19 cellular contexts compared by ENCODE assay signal in the genomic region with DNA sequence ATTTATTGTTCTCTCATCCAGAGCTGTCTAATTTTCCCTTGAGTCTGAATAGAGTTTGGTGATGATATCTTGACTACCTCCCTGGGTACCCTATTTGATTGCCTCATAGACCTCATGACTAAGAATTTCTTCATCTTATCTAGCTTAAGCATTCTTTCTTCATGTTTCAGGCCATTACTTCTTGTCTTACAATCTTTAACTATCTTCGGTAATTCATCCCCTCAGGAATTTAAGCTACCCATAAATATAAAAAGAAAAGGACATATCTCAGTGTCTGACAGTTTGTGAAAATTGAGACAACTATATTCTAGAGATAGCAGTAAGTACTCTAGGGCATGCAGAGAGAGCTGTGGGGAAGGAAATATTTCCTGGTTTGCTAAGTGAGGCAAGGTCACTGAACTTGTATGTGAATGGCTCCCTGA.
A peak's percentile ranks its signal among the peaks of the same experiment; 100 is the strongest.
DNase-seq lines count a peak whose midpoint lies in the region; ATAC-seq and TF ChIP-seq lines count a peak whose summit lies in the region.
"Had no signal": no experiment of that assay in that cellular context is flagged by ENCODE, and none has a peak within 500 bp of the region (broad histone marks: within the 10 kb centered on the region; RNA-seq: fewer than 3 reads in every experiment).

No MANE protein-coding gene starts in this region.

- peaks cover 8% of the 10 kb centered on the region; the same call in 1 of the 2 replicates for H3K9me3 ChIP-seq in PC-3 (ENCODE audit: low read length)
- H3K9me3 ChIP-seq in mammary epithelial cell (replicated peaks; ENCODE audit: insufficient read depth, low read length): peaks cover 11% of the 10 kb centered on the region
- H3K9me3 ChIP-seq in tibial nerve: peaks cover 0 to 20% (median 8%) of the 10 kb centered on the region in 4 donors
- H3K9me3 ChIP-seq: pancreas, uterus had no signal

- H4K20me1 ChIP-seq in PC-3 (ENCODE audit: low read length) (no peaks in the 10 kb centered on the region), mammary epithelial cell (ENCODE audit: insufficient read depth, low read length) (no peaks in the 10 kb centered on the region)

- ATAC-seq in PC-3: no peak
- ATAC-seq: activated CD4-positive, CD25-positive, alpha-beta regulatory T cell treated with anti-CD3 and anti-CD28 coated beads, Interleukin-2, amount 50 U/mL, for 24 hours; lower lobe of right lung; pancreas had no signal

- H3K27ac ChIP-seq in PC-3 (ENCODE audit: low read length) (no peak overlapping the region), mammary epithelial cell (ENCODE audit: insufficient read depth, low read depth, low read length) (no peak overlapping the region), tibial nerve (no peak overlapping the region)
- H3K27ac ChIP-seq: lower lobe of right lung, pancreas, skin epidermis, uterus had no signal

- no peak for TF ChIP-seq POLR2A in tibial nerve (IDR thresholded peaks at IDR 0.05)

- H3K4me2 ChIP-seq in PC-3 (ENCODE audit: low read length) (no peak overlapping the region), mammary epithelial cell (ENCODE audit: insufficient read depth, low read depth, low read length) (no peak overlapping the region)

- DNase-seq in H4 (ENCODE audit: low spot score): peak; percentile 29
- DNase-seq in PC-3: peak; percentile 63
- peak; percentile 69 for DNase-seq in mammary epithelial cell
- DNase-seq in kidney glomerular epithelial cell (lab: John Stamatoyannopoulos, UW): peak; percentile 66
- DNase-seq in SK-N-DZ (ENCODE audit: low spot score): no peak
- no peak for DNase-seq in iPS-NIHi11 (ENCODE audit: low spot score)
- DNase-seq in activated naive CD4-positive, alpha-beta T cell treated with Interleukin-2 at 50 U/mL for 16 hours: no peak
- DNase-seq in tibial nerve (ENCODE audit: low spot score in 2 of 2): no peak
- DNase-seq: CD4-positive, CD25-positive, alpha-beta regulatory T cell; lower lobe of right lung; MM.1S; NCI-H2029; pancreas; SIG-M5; stimulated activated CD4-positive, alpha-beta T cell treated with anti-CD3 and anti-CD28 coated beads, Interleukin-4, amount 100 ng/mL, for 1 hour; T-helper 9 cell; uterus had no signal

- no peaks in the 10 kb centered on the region for H3F3A ChIP-seq in PC-3 (ENCODE audit: low read length, unreplicated experiment)

- H3K4me3 ChIP-seq in PC-3 (ENCODE audit: low read length) (no peak overlapping the region), mammary epithelial cell (replicated peaks in 1 of 3; ENCODE audit: insufficient read depth in 1 of 3, low read depth in 2 of 3, low read length in 3 of 3) (no peak overlapping the region), tibial nerve (no peak overlapping the region)
- H3K4me3 ChIP-seq: lower lobe of right lung, pancreas, skin epidermis, uterus had no signal

- WGBS in mammary epithelial cell (ENCODE audit: low coverage, missing lambda C conversion rate): 0% methylated on average over 1 of the region's 1 CpG
- WGBS in tibial nerve, 2 donors: 47 to 49% methylated on average over 1 of the region's 1 CpG

- H3K9me2 ChIP-seq in PC-3 (replicated peaks; ENCODE audit: low read length): no peaks in the 10 kb centered on the region

- TF ChIP-seq CTCF in PC-3 (conservative IDR thresholded peaks at IDR 0.05; ENCODE audit: low read depth, low read length) (no peak), mammary epithelial cell (conservative IDR thresholded peaks at IDR 0.05 in 1 of 2, IDR thresholded peaks at IDR 0.05 in 1 of 2; ENCODE audit: extremely low read depth in 1 of 2, insufficient read depth in 1 of 2, low read depth in 1 of 2, low read length in 2 of 2) (no peak), tibial nerve (IDR thresholded peaks at IDR 0.05) (no peak)

- H3K27me3 ChIP-seq in PC-3 (ENCODE audit: low read length) (no peaks in the 10 kb centered on the region), mammary epithelial cell (ENCODE audit: insufficient read depth, low read length) (no peaks in the 10 kb centered on the region), tibial nerve (no peaks in the 10 kb centered on the region)
- H3K27me3 ChIP-seq: pancreas, uterus had no signal

- H3K79me2 ChIP-seq in PC-3 (ENCODE audit: low read length): no peaks in the 10 kb centered on the region
- no peaks in the 10 kb centered on the region for H3K79me2 ChIP-seq in mammary epithelial cell (ENCODE audit: insufficient read depth, low read length)

- CTCF ChIA-PET in PC-3 (lab: Charles Lee): no interaction called here
- CTCF ChIA-PET in mammary epithelial cell (lab: Charles Lee; ENCODE audit: low non-redundant PET): no interaction called here

- in situ Hi-C loops in mammary epithelial cell (cut with MboI; ENCODE audit: low sequenced_read_pairs in 2 of 2): no loop called here

- BruUV-seq in PC-3 (replicated peaks; lab: Mats Ljungman, UMichigan) (no TSS peak), mammary epithelial cell (replicated peaks; lab: Mats Ljungman, UMichigan) (no TSS peak)

- no peak overlapping the region for H3K9ac ChIP-seq in PC-3 (ENCODE audit: low read length)
- H3K9ac ChIP-seq in mammary epithelial cell (ENCODE audit: insufficient read depth, low read length): no peak overlapping the region

- H3K4me1 ChIP-seq in PC-3 (ENCODE audit: insufficient read depth, low read length) (peaks cover 16% of the 10 kb centered on the region), mammary epithelial cell (ENCODE audit: insufficient read depth, low read length) (no peaks in the 10 kb centered on the region), tibial nerve (no peaks in the 10 kb centered on the region)
- H3K4me1 ChIP-seq: lower lobe of right lung, pancreas, uterus had no signal

- H3K36me3 ChIP-seq in PC-3 (ENCODE audit: low read depth, low read length): no peaks in the 10 kb centered on the region
- H3K36me3 ChIP-seq in mammary epithelial cell (ENCODE audit: insufficient read depth, low read length): no peaks in the 10 kb centered on the region
- H3K36me3 ChIP-seq in tibial nerve: no peaks in the 10 kb centered on the region
- H3K36me3 ChIP-seq: lower lobe of right lung, pancreas, uterus had no signal

- POLR2A ChIA-PET in PC-3 (lab: Charles Lee; ENCODE audit: unreplicated experiment): no interaction called here

- no peak for TF ChIP-seq EP300 in tibial nerve (IDR thresholded peaks at IDR 0.05)

- intact Hi-C loops in PC-3 (cut with micrococcal nuclease) (no loop called here), mammary epithelial cell (cut with micrococcal nuclease) (no loop called here)

- dilution Hi-C loops in mammary epithelial cell (cut with HindIII; ENCODE audit: low sequenced_read_pairs): no loop called here

- H2AFZ ChIP-seq in PC-3 (ENCODE audit: low read length) (no peak overlapping the region), mammary epithelial cell (ENCODE audit: low read depth, low read length) (no peak overlapping the region)

Comparison
In these comparisons a context has a peak if more than half of its experiments do, and no peak if none do; other contexts are left out.
1. DNase-seq: peak in H4 (single experiment), PC-3 (single experiment), mammary epithelial cell (single experiment) and kidney glomerular epithelial cell (single experiment); none in SK-N-DZ (single experiment), iPS-NIHi11 (single experiment), activated naive CD4-positive, alpha-beta T cell treated with Interleukin-2 at 50 U/mL for 16 hours (single experiment) and tibial nerve (0 of 2).